Comparison of ENCODE assay signal across 1 cellular context in the genomic region with DNA sequence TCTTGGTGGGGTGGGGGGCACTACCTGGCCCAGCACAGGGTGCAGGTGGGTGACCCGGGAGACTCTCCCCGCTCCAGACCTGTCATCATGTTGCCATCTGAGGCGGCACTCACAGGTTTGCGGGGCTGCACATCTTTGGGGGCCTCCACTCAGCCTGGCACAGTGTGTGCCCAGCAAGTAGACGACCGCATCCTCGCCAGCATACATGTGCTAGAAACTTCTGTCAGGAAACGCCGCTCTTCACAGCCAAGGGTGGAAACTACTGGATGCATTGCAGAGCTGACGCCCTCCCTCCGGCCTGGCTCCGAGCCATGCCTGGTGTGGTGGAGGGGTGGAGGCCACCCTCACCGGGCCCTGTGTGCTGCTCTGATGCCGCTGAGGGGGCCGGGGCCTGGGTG. TPM values are rescaled to one million over a fixed set of nuclear protein-coding genes. Genes with fewer than 3 reads are reported as not detected.
"Had no signal": no experiment of that assay in that cellular context is flagged by ENCODE, and none has a peak within 500 bp of the region (broad histone marks: within the 10 kb centered on the region; RNA-seq: fewer than 3 reads in every experiment).

No MANE protein-coding gene starts in this region.

RNA-seq across cellular contexts. Expression of gene APOD, which starts 39.4 kb away (rescaled TPM):
- total RNA-seq: OCI-LY7 had no signal
